ENCODE assay signal across 14 cellular contexts in genomic region chr6:74749211-74750142, GRCh38.
A peak's percentile ranks its signal among the peaks of the same experiment; 100 is the strongest.
DNase-seq lines count a peak whose midpoint lies in the region; ATAC-seq, FAIRE-seq and TF ChIP-seq lines count a peak whose summit lies in the region.
"Had no signal": no experiment of that assay in that cellular context is flagged by ENCODE, and none has a peak within 500 bp of the region (broad histone marks: within the 10 kb centered on the region; RNA-seq: fewer than 3 reads in every experiment).

No MANE protein-coding gene starts in this region.

- TF ChIP-seq CTCF in RWPE2 (IDR thresholded peaks at IDR 0.05; ENCODE audit: poor library complexity, severe bottlenecking) (no peak), left lung (IDR thresholded peaks at IDR 0.05) (no peak), D721Med (IDR thresholded peaks at IDR 0.05; ENCODE audit: insufficient read depth, missing control alignments) (no peak)

- no peaks in the 10 kb centered on the region for H3K36me3 ChIP-seq in RWPE2 (ENCODE audit: low read depth)
- H3K36me3 ChIP-seq in left lung: no peaks in the 10 kb centered on the region
- H3K36me3 ChIP-seq: BLaER1, sigmoid colon had no signal

- peak overlapping the region; percentile 90 for H3K27ac ChIP-seq in RWPE2 (ENCODE audit: poor library complexity, severe bottlenecking)
- peak overlapping the region in 1 of 2 donors; percentile 21 for H3K27ac ChIP-seq in left lung
- H3K27ac ChIP-seq: BLaER1, sigmoid colon had no signal

- H3K9me3 ChIP-seq in RWPE2 (ENCODE audit: severe bottlenecking) (no peaks in the 10 kb centered on the region), left lung (no peaks in the 10 kb centered on the region)
- H3K9me3 ChIP-seq: BLaER1, sigmoid colon had no signal

- H3K4me1 ChIP-seq in RWPE2 (ENCODE audit: insufficient read depth, poor library complexity, severe bottlenecking) (peaks cover 26% of the 10 kb centered on the region), left lung (no peaks in the 10 kb centered on the region)
- H3K4me1 ChIP-seq: BLaER1 had no signal

- no peak overlapping the region for H3K4me3 ChIP-seq in RWPE2 (ENCODE audit: severe bottlenecking)
- no peak overlapping the region for H3K4me3 ChIP-seq in left lung
- H3K4me3 ChIP-seq: BLaER1, sigmoid colon had no signal

- FAIRE-seq in D721Med (lab: Jason Lieb, UNC): no peak

- no peak for DNase-seq in RWPE2 (ENCODE audit: low spot score)
- DNase-seq in left lung: no peak
- no peak for DNase-seq in D721Med (ENCODE audit: insufficient read length, low spot score)
- DNase-seq in DMS153 (lab: John Stamatoyannopoulos, UW): no peak
- DNase-seq in OCI-M2 (lab: John Stamatoyannopoulos, UW; ENCODE audit: unreplicated experiment): no peak
- no peak for DNase-seq in NOMO-1 (lab: John Stamatoyannopoulos, UW; ENCODE audit: unreplicated experiment in 2 of 2)
- DNase-seq: amygdala, NCI-H2029, Right ventricle myocardium superior, sigmoid colon had no signal

- no peaks in the 10 kb centered on the region for H3K27me3 ChIP-seq in RWPE2 (ENCODE audit: insufficient read depth, poor library complexity, severe bottlenecking)
- H3K27me3 ChIP-seq in left lung: no peaks in the 10 kb centered on the region
- H3K27me3 ChIP-seq: BLaER1, sigmoid colon had no signal

- intact Hi-C loops in left lung (cut with DNase I): no loop called here

- peak; percentile 64 for ATAC-seq in GM18498 (IDR thresholded peaks at IDR 0.05; ENCODE audit: unreplicated experiment)
- ATAC-seq in HG02623 (IDR thresholded peaks at IDR 0.05; ENCODE audit: unreplicated experiment): peak; percentile 76
- ATAC-seq in RWPE2 (ENCODE audit: low read depth): peak; percentile 96
- peak; percentile 91 for ATAC-seq in left lung
- ATAC-seq: esophagus mucosa had no signal
